In genomic region chr1:167766538-167766937, GRCh38 we compare ENCODE assay signal across 21 cellular contexts. TPM values are rescaled to one million over a fixed set of nuclear protein-coding genes. Genes with fewer than 3 reads are reported as not detected.
DNase-seq lines count a peak whose midpoint lies in the region; ATAC-seq, FAIRE-seq and TF ChIP-seq lines count a peak whose summit lies in the region.
"Had no signal": no experiment of that assay in that cellular context is flagged by ENCODE, and none has a peak within 500 bp of the region (broad histone marks: within the 10 kb centered on the region; RNA-seq: fewer than 3 reads in every experiment).

No MANE protein-coding gene starts in this region.

- H3K36me3 ChIP-seq in PC-3 (ENCODE audit: low read depth, low read length) (peaks cover 40% of the 10 kb centered on the region), bronchial epithelial cell (ENCODE audit: control insufficient read depth, insufficient read depth, low read length) (peaks cover 9% of the 10 kb centered on the region), smooth muscle cell (ENCODE audit: low read depth) (no peaks in the 10 kb centered on the region), GM23338 (ENCODE audit: insufficient read depth) (peaks cover 19% of the 10 kb centered on the region)

- TF ChIP-seq CTCF in PC-3 (conservative IDR thresholded peaks at IDR 0.05; ENCODE audit: low read depth, low read length) (no peak), bronchial epithelial cell (IDR thresholded peaks at IDR 0.05; ENCODE audit: insufficient read depth, low read length, severe bottlenecking) (no peak), foreskin keratinocyte (conservative IDR thresholded peaks at IDR 0.05) (no peak), smooth muscle cell (IDR thresholded peaks at IDR 0.05; ENCODE audit: borderline replicate concordance, insufficient read depth, poor library complexity, severe bottlenecking) (no peak), GM23338 (conservative IDR thresholded peaks at IDR 0.05; ENCODE audit: low read depth in 2 of 2) (no peak)

- intact Hi-C loops in PC-3 (cut with micrococcal nuclease) = no loop called here

- 95% methylated on average over 2 of the region's 2 CpGs for WGBS in smooth muscle cell (ENCODE audit: low lambda C conversion rate)

- no peak overlapping the region for H3K27ac ChIP-seq in PC-3 (ENCODE audit: low read length)
- H3K27ac ChIP-seq in foreskin keratinocyte = no peak overlapping the region
- H3K27ac ChIP-seq in smooth muscle cell (ENCODE audit: low read depth) = no peak overlapping the region
- H3K27ac ChIP-seq in GM23338 (ENCODE audit: low read depth) = no peak overlapping the region
- H3K27ac ChIP-seq: GM23248 had no signal

- H3K4me1 Mint-ChIP-seq in GM23338 = peaks cover 12% of the 10 kb centered on the region

- H3K4me3 ChIP-seq in PC-3 (ENCODE audit: low read length) (no peak overlapping the region), bronchial epithelial cell (ENCODE audit: low read depth, low read length) (no peak overlapping the region), smooth muscle cell (no peak overlapping the region), GM23338 (no peak overlapping the region)
- H3K4me3 ChIP-seq: GM23248 had no signal

- H3K4me3 Mint-ChIP-seq in GM23338 = no peak overlapping the region
- H3K4me3 Mint-ChIP-seq: CD4-positive, CD25-positive, alpha-beta regulatory T cell; CD8-positive, alpha-beta memory T cell; HFFc6 had no signal

- H3F3A ChIP-seq in PC-3 (ENCODE audit: low read length, unreplicated experiment) = no peaks in the 10 kb centered on the region
- H3F3A ChIP-seq in smooth muscle cell (ENCODE audit: low read depth) = no peaks in the 10 kb centered on the region
- 0 out of 2 replicates have a peak, but pooled peaks cover 4% of the 10 kb centered on the region for H3F3A ChIP-seq in GM23338 (replicated peaks; ENCODE audit: low read depth)

- peaks cover 43% of the 10 kb centered on the region for H3K36me3 Mint-ChIP-seq in GM23338 (ENCODE audit: low read depth)

- ATAC-seq in PC-3 (peak; percentile 46; the same call in 1 of the 2 replicates), foreskin keratinocyte (peak; percentile 54), GM23338 (no peak)

- H3K4me2 ChIP-seq in PC-3 (ENCODE audit: low read length) = no peak overlapping the region
- H3K4me2 ChIP-seq in smooth muscle cell = peak overlapping the region; percentile 23
- H3K4me2 ChIP-seq in GM23338 = no peak overlapping the region

- DNase-seq in PC-3 (peak; percentile 44), bronchial epithelial cell (ENCODE audit: low read depth) (peak; percentile 47), foreskin keratinocyte (no peak), smooth muscle cell (lab: John Stamatoyannopoulos, UW; ENCODE audit: unreplicated experiment) (no peak), GF-D8 (lab: John Stamatoyannopoulos, UW) (no peak), SW 1271 (lab: John Stamatoyannopoulos, UW) (no peak), GM23338 (ENCODE audit: low spot score) (no peak)
- DNase-seq: ACHN; BE2C; C1 segment of cervical spinal cord; CD4-positive, CD25-positive, alpha-beta regulatory T cell; CD8-positive, alpha-beta memory T cell; COR-L47; GM23248; HCEC 1CT; HFFc6 had no signal

- POLR2A ChIA-PET in PC-3 (lab: Charles Lee; ENCODE audit: unreplicated experiment) = no interaction called here

- H3K9me2 ChIP-seq in PC-3 (replicated peaks; ENCODE audit: low read length) = no peaks in the 10 kb centered on the region
- H3K9me2 ChIP-seq in GM23338 (ENCODE audit: insufficient read depth) = no peaks in the 10 kb centered on the region

- H2AFZ ChIP-seq in PC-3 (ENCODE audit: low read length) (no peak overlapping the region), smooth muscle cell (ENCODE audit: low read depth) (no peak overlapping the region), GM23338 (no peak overlapping the region)
- H2AFZ ChIP-seq: GM23248 had no signal

- peaks cover 19% of the 10 kb centered on the region for H3K27me3 Mint-ChIP-seq in GM23338 (ENCODE audit: insufficient read depth, low read depth, poor library complexity)
- H3K27me3 Mint-ChIP-seq: CD4-positive, CD25-positive, alpha-beta regulatory T cell had no signal

- H4K20me1 ChIP-seq in PC-3 (ENCODE audit: low read length) (no peaks in the 10 kb centered on the region; the same call in 1 of the 2 replicates), smooth muscle cell (ENCODE audit: low read depth) (peaks cover 94% of the 10 kb centered on the region), GM23338 (replicated peaks; ENCODE audit: insufficient read depth) (peaks cover 58% of the 10 kb centered on the region)

- CTCF ChIA-PET in PC-3 (lab: Charles Lee) = no interaction called here

- H3K9me3 Mint-ChIP-seq in GM23338 = no peaks in the 10 kb centered on the region
- H3K9me3 Mint-ChIP-seq: CD4-positive, CD25-positive, alpha-beta regulatory T cell; HFFc6 had no signal

- H3K79me2 ChIP-seq in PC-3 (ENCODE audit: low read length) (peaks cover 30% of the 10 kb centered on the region), smooth muscle cell (ENCODE audit: low read depth) (peaks cover 90% of the 10 kb centered on the region), GM23338 (replicated peaks; ENCODE audit: insufficient read depth) (peaks cover 29% of the 10 kb centered on the region)

- H3K27me3 ChIP-seq in PC-3 (ENCODE audit: low read length) (no peaks in the 10 kb centered on the region), bronchial epithelial cell (ENCODE audit: control insufficient read depth, insufficient read depth, low read length) (no peaks in the 10 kb centered on the region), foreskin keratinocyte (no peaks in the 10 kb centered on the region), smooth muscle cell (ENCODE audit: low read depth) (no peaks in the 10 kb centered on the region), GM23338 (ENCODE audit: insufficient read depth) (peaks cover 21% of the 10 kb centered on the region)
- H3K27me3 ChIP-seq: BE2C had no signal

- no peaks in the 10 kb centered on the region for H3K9me3 ChIP-seq in PC-3 (ENCODE audit: low read length)
- H3K9me3 ChIP-seq in smooth muscle cell (replicated peaks; ENCODE audit: low read depth) = no peaks in the 10 kb centered on the region
- H3K9me3 ChIP-seq: BE2C had no signal

- BruUV-seq in PC-3 (replicated peaks; lab: Mats Ljungman, UMichigan) = no TSS peak

- H3K9ac ChIP-seq in PC-3 (ENCODE audit: low read length) (no peak overlapping the region), smooth muscle cell (ENCODE audit: low read depth) (no peak overlapping the region)
- H3K9ac ChIP-seq: GM23248 had no signal

- no peak for FAIRE-seq in bronchial epithelial cell (lab: Jason Lieb, UNC)
- FAIRE-seq: A204.1, G401.6, GM12892, GM18507, H54 had no signal

- no peak overlapping the region for H3K27ac Mint-ChIP-seq in GM23338
- H3K27ac Mint-ChIP-seq: CD4-positive, CD25-positive, alpha-beta regulatory T cell; HFFc6 had no signal

- H3K4me1 ChIP-seq in PC-3 (ENCODE audit: insufficient read depth, low read length) (peaks cover 8% of the 10 kb centered on the region), foreskin keratinocyte (peaks cover 22% of the 10 kb centered on the region), smooth muscle cell (ENCODE audit: low read depth) (peaks cover 5% of the 10 kb centered on the region), GM23338 (ENCODE audit: insufficient read depth) (0 out of 2 replicates have a peak, but pooled peaks cover 3% of the 10 kb centered on the region)
- H3K4me1 ChIP-seq: BE2C had no signal

TF ChIP-seq in GM23338, 12 proteins besides CTCF, POLR2A, EP300 and RAD21:
- TF ChIP-seq, protein P1, sequence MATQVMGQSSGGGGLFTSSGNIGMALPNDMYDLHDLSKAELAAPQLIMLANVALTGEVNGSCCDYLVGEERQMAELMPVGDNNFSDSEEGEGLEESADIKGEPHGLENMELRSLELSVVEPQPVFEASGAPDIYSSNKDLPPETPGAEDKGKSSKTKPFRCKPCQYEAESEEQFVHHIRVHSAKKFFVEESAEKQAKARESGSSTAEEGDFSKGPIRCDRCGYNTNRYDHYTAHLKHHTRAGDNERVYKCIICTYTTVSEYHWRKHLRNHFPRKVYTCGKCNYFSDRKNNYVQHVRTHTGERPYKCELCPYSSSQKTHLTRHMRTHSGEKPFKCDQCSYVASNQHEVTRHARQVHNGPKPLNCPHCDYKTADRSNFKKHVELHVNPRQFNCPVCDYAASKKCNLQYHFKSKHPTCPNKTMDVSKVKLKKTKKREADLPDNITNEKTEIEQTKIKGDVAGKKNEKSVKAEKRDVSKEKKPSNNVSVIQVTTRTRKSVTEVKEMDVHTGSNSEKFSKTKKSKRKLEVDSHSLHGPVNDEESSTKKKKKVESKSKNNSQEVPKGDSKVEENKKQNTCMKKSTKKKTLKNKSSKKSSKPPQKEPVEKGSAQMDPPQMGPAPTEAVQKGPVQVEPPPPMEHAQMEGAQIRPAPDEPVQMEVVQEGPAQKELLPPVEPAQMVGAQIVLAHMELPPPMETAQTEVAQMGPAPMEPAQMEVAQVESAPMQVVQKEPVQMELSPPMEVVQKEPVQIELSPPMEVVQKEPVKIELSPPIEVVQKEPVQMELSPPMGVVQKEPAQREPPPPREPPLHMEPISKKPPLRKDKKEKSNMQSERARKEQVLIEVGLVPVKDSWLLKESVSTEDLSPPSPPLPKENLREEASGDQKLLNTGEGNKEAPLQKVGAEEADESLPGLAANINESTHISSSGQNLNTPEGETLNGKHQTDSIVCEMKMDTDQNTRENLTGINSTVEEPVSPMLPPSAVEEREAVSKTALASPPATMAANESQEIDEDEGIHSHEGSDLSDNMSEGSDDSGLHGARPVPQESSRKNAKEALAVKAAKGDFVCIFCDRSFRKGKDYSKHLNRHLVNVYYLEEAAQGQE (IDR thresholded peaks at IDR 0.05; ENCODE audit: unreplicated experiment) = no peak

RNA-seq across cellular contexts. Expression of gene MPZL1, which starts 44.8 kb away (rescaled TPM):
- 86.5 and 95.1 TPM in 2 replicates for total RNA-seq in PC-3 (2014; rRNA removed)
- 69.8 and 95.6 TPM in 2 replicates for total RNA-seq in bronchial epithelial cell
- 125 TPM in 2 replicates for total RNA-seq in foreskin keratinocyte
- 71.4 and 86.1 TPM in 2 replicates for polyA plus RNA-seq in foreskin keratinocyte
- 250 and 264 TPM in 2 replicates for total RNA-seq in smooth muscle cell
- polyA plus RNA-seq in smooth muscle cell = 276 and 303 TPM in 2 replicates
- total RNA-seq in GM23338 (2014; rRNA removed; shearing (Covaris generic)) = 85.1 and 86.5 TPM in 2 replicates
- 26.6 and 35.1 TPM in 2 replicates for polyA plus RNA-seq in GM23338 (2016; fragmentation: Nextera tagmentation; extraction: Ambion mirVana)

Comparison
In these comparisons a context has a peak if more than half of its experiments do, and no peak if none do; other contexts are left out.
1. DNase-seq: peak in PC-3 (single experiment) and bronchial epithelial cell (single experiment); none in foreskin keratinocyte (0 of 2), smooth muscle cell (single experiment), GF-D8 (single experiment), SW 1271 (0 of 2) and GM23338 (single experiment).